12 cellular contexts compared by ENCODE assay signal in genomic region chr14:89330236-89331002, GRCh38.
A peak's percentile ranks its signal among the peaks of the same experiment; 100 is the strongest.
DNase-seq lines count a peak whose midpoint lies in the region; ATAC-seq and TF ChIP-seq lines count a peak whose summit lies in the region.
"Had no signal": no experiment of that assay in that cellular context is flagged by ENCODE, and none has a peak within 500 bp of the region (broad histone marks: within the 10 kb centered on the region; RNA-seq: fewer than 3 reads in every experiment).

No MANE protein-coding gene starts in this region.

- DNase-seq in AG09309 (ENCODE audit: low read depth): peak; percentile 72
- peak; percentile 54 for DNase-seq in MG63
- peak; percentile 96 for DNase-seq in fibroblast of mammary gland (ENCODE audit: low read depth)
- peak; percentile 51 to 75 (median 60) for DNase-seq in ovary
- DNase-seq in retina: no peak
- no peak for DNase-seq in kidney glomerular epithelial cell (lab: John Stamatoyannopoulos, UW)
- DNase-seq: activated CD8-positive, alpha-beta T cell treated with anti-CD3 and anti-CD28 coated beads for 36 hours; CD8-positive, alpha-beta memory T cell; NCI-H2029; SHP77 treated with DMSO at 0.1 percent for 48 hours had no signal

- H3K9me3 ChIP-seq in MG63 (no peaks in the 10 kb centered on the region), ovary (no peaks in the 10 kb centered on the region)

- H3K4me1 ChIP-seq in ovary (ENCODE audit: insufficient read depth): peaks cover 19% of the 10 kb centered on the region

- no peak for TF ChIP-seq EP300 in ovary (IDR thresholded peaks at IDR 0.05)

- WGBS in ovary, 3 donors: 42 to 54% (median 46%) methylated on average over 11 of the region's 11 CpGs

- H3K4me3 ChIP-seq in AG09309 (ENCODE audit: control insufficient read depth, low read depth, low read length) (no peak overlapping the region), MG63 (no peak overlapping the region), fibroblast of mammary gland (ENCODE audit: control insufficient read depth, low read depth, low read length) (no peak overlapping the region), ovary (no peak overlapping the region)

- TF ChIP-seq CTCF in AG09309 (IDR thresholded peaks at IDR 0.05; ENCODE audit: control insufficient read depth, insufficient read depth, low read depth, low read length, missing control alignments) (no peak), fibroblast of mammary gland (conservative IDR thresholded peaks at IDR 0.05; ENCODE audit: control insufficient read depth, insufficient read depth, low read depth, low read length) (no peak), ovary (IDR thresholded peaks at IDR 0.05) (no peak)

- TF ChIP-seq POLR2A in ovary (IDR thresholded peaks at IDR 0.05): no peak
- TF ChIP-seq POLR2A in GM18505 (IDR thresholded peaks at IDR 0.05; ENCODE audit: borderline replicate concordance, extremely low read depth, insufficient read depth, insufficient read length): no peak

- no peak for ATAC-seq in GM18505 (IDR thresholded peaks at IDR 0.05; ENCODE audit: unreplicated experiment)
- ATAC-seq in HG02852 (IDR thresholded peaks at IDR 0.05; ENCODE audit: unreplicated experiment): no peak
- ATAC-seq: activated CD8-positive, alpha-beta T cell treated with anti-CD3 and anti-CD28 coated beads for 36 hours had no signal

- no peaks in the 10 kb centered on the region for H3K27me3 ChIP-seq in MG63
- H3K27me3 ChIP-seq in ovary: no peaks in the 10 kb centered on the region

- intact Hi-C loops in ovary (cut with DNase I): no loop called here

- H3K36me3 ChIP-seq in MG63 (no peaks in the 10 kb centered on the region), ovary (no peaks in the 10 kb centered on the region)

- no peak overlapping the region for H3K27ac ChIP-seq in ovary

Comparison
In these comparisons a context has a peak if more than half of its experiments do, and no peak if none do; other contexts are left out.
1. DNase-seq: peak in AG09309 (single experiment), MG63 (single experiment), fibroblast of mammary gland (single experiment) and ovary (5 of 5); none in retina (single experiment) and kidney glomerular epithelial cell (single experiment).